Comparison of ENCODE assay signal across 8 cellular contexts in the genomic region with DNA sequence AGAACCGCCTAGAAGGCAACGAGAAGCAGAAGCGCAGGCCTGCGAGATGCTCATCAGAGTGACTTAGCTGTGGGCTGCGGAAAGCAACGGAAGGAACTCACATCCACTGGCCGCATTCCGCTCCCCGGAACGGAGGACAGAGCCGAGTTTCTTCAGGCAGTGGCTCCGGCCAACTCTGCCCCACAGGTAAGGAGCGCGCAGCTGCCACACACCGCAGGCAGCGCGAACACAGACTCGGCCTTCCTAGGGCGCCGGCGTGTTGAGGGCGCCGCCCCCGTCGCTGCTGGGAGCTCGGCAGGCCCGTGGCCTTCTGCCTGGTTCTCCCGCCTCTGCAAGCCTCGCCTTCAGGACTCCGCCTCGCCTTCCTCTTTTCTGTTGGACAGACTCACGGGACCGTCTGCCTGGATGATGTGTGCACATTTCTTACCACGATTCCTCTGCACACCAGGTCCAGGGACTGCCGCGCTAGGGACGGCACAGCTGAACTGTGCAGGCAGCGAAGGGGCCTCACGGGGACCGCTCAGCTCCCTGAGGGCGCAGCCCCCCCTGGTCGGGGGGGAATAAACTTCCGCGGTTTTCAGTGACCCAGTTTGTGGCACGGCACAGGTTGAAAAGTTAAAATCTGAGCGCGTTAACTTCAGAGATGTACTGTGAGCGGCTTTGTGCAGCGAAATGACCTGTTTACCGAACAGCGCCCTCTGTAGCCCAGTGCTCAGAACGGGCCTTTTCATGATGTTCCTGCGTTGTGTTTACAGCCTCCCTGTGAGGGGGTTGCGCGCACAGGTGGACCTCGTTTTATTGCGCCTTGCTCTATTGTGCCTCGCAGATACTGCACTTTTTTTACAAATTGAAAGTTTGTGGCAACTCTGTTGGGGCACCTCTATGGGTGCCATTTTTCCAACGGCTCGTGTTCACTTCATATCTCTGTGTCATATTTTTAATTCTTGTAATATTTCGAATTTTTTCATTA. TPM values are rescaled to one million over a fixed set of nuclear protein-coding genes. Genes with fewer than 3 reads are reported as not detected.
DNase-seq lines count a peak whose midpoint lies in the region; ATAC-seq and TF ChIP-seq lines count a peak whose summit lies in the region.

No MANE protein-coding gene starts in this region.

- H3K27ac ChIP-seq in AG04450 (ENCODE audit: low read depth, low read length) (peak overlapping the region; percentile 86), colonic mucosa (peak overlapping the region; percentile 78)

- POLR2A ChIA-PET in AG04450 (lab: Yijun Ruan, JAX): interaction anchor here (0.7 to 1.0 kb wide), 2 partner anchors 53 to 120 kb away, joined by 4 read pairs; no protein-coding TSS in a partner anchor

- TF ChIP-seq CTCF in AG04450 (IDR thresholded peaks at IDR 0.05; ENCODE audit: low read depth, low read length) (peak; percentile 89), colonic mucosa (IDR thresholded peaks at IDR 0.05) (peak; percentile 70)

- intact Hi-C loops in colonic mucosa (cut with DNase I): loop anchor here (5.0 kb wide), 1 partner anchor 162 kb away; no protein-coding TSS in a partner anchor

- peak overlapping the region; percentile 59 to 84 for H3K9ac ChIP-seq in colonic mucosa (ENCODE audit: low read depth in 2 of 2, low read length in 2 of 2)

- CTCF ChIA-PET in AG04450 (lab: Charles Lee): interaction anchor here (0.6 to 4.2 kb wide), 27 partner anchors 9 to 311 kb away, joined by 3 to 43 read pairs (median 4); a partner anchor contains a TSS

- DNase-seq in AG04450 (ENCODE audit: low read depth, low spot score) (peak; percentile 53), NCI-H446 treated with DMSO at 0.1 percent for 48 hours (lab: John Stamatoyannopoulos, UW) (peak; percentile 53), colonic mucosa (peak; percentile 83), kidney tubule cell (ENCODE audit: low spot score) (peak; percentile 76)
- peak; percentile 75 to 83 for DNase-seq in activated CD4-positive, alpha-beta T cell treated with anti-CD3 and anti-CD28 coated beads for 4 hours
- peak; percentile 62 to 73 for DNase-seq in stimulated activated CD4-positive, alpha-beta T cell treated with anti-CD3 and anti-CD28 coated beads, Interleukin-15, amount 100 ng/mL, for 48 hours (ENCODE audit: low read depth in 2 of 2)

- ATAC-seq in GM18873 (IDR thresholded peaks at IDR 0.05; ENCODE audit: low FRiP score, unreplicated experiment) (peak; percentile 61), HG03196 (IDR thresholded peaks at IDR 0.05; ENCODE audit: unreplicated experiment) (peak; percentile 63)

- H3K4me3 ChIP-seq in AG04450 (ENCODE audit: low read depth, low read length) (peak overlapping the region; percentile 73), colonic mucosa (peak overlapping the region; percentile 54)

- H3K9me3 ChIP-seq in AG04450 (ENCODE audit: control insufficient read depth, insufficient read depth, low read length): no peaks in the 10 kb centered on the region; the same call in none of the 2 replicates
- H3K9me3 ChIP-seq in colonic mucosa: no peaks in the 10 kb centered on the region

- H3K4me1 ChIP-seq in colonic mucosa: no peaks in the 10 kb centered on the region

- H3K27me3 ChIP-seq in AG04450 (ENCODE audit: control insufficient read depth, insufficient read depth, low read length): peaks cover 9% of the 10 kb centered on the region
- no peaks in the 10 kb centered on the region for H3K27me3 ChIP-seq in colonic mucosa

- no peaks in the 10 kb centered on the region for H3K36me3 ChIP-seq in colonic mucosa

RNA-seq across cellular contexts. Expression of a gene that starts 15.8 kb away (rescaled TPM):
- polyA plus RNA-seq in AG04450 (2011; rRNA removed): 0.12 and 0.19 TPM in 2 replicates
- not detected in 2 replicates for polyA minus RNA-seq in AG04450 (2011; rRNA and poly(A)+ RNA removed)
- total RNA-seq in colonic mucosa: 1 to 10 TPM in 1 of 2 donors, under 1 TPM in 1; 0.74 to 1.2 TPM

RNA-seq across cellular contexts. Expression of a gene that starts 42.6 kb away (rescaled TPM):
- 18.6 and 21.2 TPM in 2 replicates for polyA plus RNA-seq in AG04450 (2011; rRNA removed)
- 4.6 and 4.9 TPM in 2 replicates for polyA minus RNA-seq in AG04450 (2011; rRNA and poly(A)+ RNA removed)
- total RNA-seq in colonic mucosa: 10 to 100 TPM; 27.5 to 55.8 TPM

Comparison
In these comparisons a context has a peak if more than half of its experiments do, and no peak if none do; other contexts are left out.
1. Peak in every context shown above with its lines: DNase-seq, ATAC-seq, H3K4me3 ChIP-seq and H3K27ac ChIP-seq.